ENCODE assay signal across 1 cellular context in the genomic region with DNA sequence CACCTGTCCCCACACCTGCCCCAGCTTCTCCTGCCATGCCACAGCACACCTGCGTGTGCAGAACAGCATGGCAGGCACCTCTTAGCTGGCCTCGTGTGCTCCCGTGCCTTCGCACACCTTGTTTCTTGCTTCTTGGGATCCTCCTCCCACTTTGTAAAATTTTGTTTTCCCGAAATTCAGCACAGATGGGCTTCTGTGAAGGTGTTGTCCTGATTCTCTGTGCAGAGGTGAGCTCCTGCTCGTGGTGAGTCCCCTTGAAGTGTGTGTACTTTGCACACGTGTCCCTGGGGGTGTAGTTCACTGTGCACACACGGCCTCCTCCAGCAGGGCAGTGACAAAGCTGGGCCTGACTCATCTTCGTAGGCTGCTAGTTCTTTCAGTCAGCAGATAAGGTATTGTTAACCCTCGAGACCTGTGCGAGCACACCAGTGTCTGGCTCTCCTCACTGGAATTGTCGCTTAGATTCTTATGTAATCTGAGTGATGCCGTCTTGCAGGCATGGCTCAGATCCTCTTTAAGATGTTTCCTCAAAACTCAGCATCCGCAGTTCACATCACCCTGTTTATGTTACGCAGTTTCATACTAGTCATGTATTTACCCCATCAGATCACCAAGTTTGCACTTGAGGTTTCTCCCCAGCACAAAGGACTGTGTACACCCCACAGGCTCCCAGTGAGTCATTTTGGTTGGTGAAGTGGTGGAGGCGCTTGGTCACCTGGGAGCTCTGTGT.
TF ChIP-seq lines count a peak whose summit lies in the region.

No MANE protein-coding gene starts in this region.

TF ChIP-seq in HepG2, 621 proteins besides CTCF, POLR2A, EP300 and RAD21 (continued from another document and continues in another):
- TF ChIP-seq, protein P1, sequence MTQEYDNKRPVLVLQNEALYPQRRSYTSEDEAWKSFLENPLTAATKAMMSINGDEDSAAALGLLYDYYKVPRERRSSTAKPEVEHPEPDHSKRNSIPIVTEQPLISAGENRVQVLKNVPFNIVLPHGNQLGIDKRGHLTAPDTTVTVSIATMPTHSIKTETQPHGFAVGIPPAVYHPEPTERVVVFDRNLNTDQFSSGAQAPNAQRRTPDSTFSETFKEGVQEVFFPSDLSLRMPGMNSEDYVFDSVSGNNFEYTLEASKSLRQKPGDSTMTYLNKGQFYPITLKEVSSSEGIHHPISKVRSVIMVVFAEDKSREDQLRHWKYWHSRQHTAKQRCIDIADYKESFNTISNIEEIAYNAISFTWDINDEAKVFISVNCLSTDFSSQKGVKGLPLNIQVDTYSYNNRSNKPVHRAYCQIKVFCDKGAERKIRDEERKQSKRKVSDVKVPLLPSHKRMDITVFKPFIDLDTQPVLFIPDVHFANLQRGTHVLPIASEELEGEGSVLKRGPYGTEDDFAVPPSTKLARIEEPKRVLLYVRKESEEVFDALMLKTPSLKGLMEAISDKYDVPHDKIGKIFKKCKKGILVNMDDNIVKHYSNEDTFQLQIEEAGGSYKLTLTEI (CRISPR knock-in tag; conservative IDR thresholded peaks at IDR 0.05), result no peak
- TF ChIP-seq SRY (CRISPR knock-in tag; IDR thresholded peaks at IDR 0.05) (no peak), TAF1 (CRISPR knock-in tag; IDR thresholded peaks at IDR 0.05) (no peak), TARDBP (CRISPR knock-in tag; IDR thresholded peaks at IDR 0.05) (no peak), ZNF343 (CRISPR knock-in tag; IDR thresholded peaks at IDR 0.05) (no peak), ZSCAN21 (CRISPR knock-in tag; IDR thresholded peaks at IDR 0.05; ENCODE audit: borderline replicate concordance) (no peak), ZNF720 (CRISPR knock-in tag; IDR thresholded peaks at IDR 0.05) (no peak), ZFP36 (IDR thresholded peaks at IDR 0.05; ENCODE audit: borderline replicate concordance, low read depth, low read length, partially characterized antibody) (no peak), ZNF564 (CRISPR knock-in tag; IDR thresholded peaks at IDR 0.05) (no peak), NR3C1 (CRISPR knock-in tag; IDR thresholded peaks at IDR 0.05) (no peak), CREB1 (IDR thresholded peaks at IDR 0.05) (no peak), CREB1 (CRISPR knock-in tag; IDR thresholded peaks at IDR 0.05) (peak; percentile 34; the same call in 1 of the 2 replicates), WIZ (CRISPR knock-in tag; IDR thresholded peaks at IDR 0.05) (no peak), ATF7-NPFF (CRISPR knock-in tag; IDR thresholded peaks at IDR 0.05; ENCODE audit: low read depth) (no peak), ZSCAN12 (CRISPR knock-in tag; IDR thresholded peaks at IDR 0.05) (no peak), AGO1 (IDR thresholded peaks at IDR 0.05; ENCODE audit: low read depth, low read length, poor library complexity, severe bottlenecking) (no peak), ZNF879 (CRISPR knock-in tag; IDR thresholded peaks at IDR 0.05) (no peak), PHF5A (CRISPR knock-in tag; IDR thresholded peaks at IDR 0.05; ENCODE audit: low read depth, unreplicated experiment) (no peak), RFXANK (CRISPR knock-in tag; IDR thresholded peaks at IDR 0.05) (no peak), ZNF234 (CRISPR knock-in tag; conservative IDR thresholded peaks at IDR 0.05) (no peak), ARNT (IDR thresholded peaks at IDR 0.05) (no peak), PCBP2 (optimal IDR thresholded peaks at IDR 0.05; ENCODE audit: low read depth, low read length, poor library complexity, severe bottlenecking) (no peak), BCL6 (CRISPR knock-in tag; IDR thresholded peaks at IDR 0.05) (0 out of 2 replicates have a peak, but pooled peaks have one; percentile 19), MATR3 (CRISPR knock-in tag; IDR thresholded peaks at IDR 0.05) (no peak), ZNF101 (CRISPR knock-in tag; IDR thresholded peaks at IDR 0.05; ENCODE audit: borderline replicate concordance, low read depth) (no peak), GABPA (IDR thresholded peaks at IDR 0.05; ENCODE audit: low read depth, low read length) (no peak), GABPA (CRISPR knock-in tag; IDR thresholded peaks at IDR 0.05; ENCODE audit: low read depth) (no peak), ATM (IDR thresholded peaks at IDR 0.05; ENCODE audit: borderline replicate concordance) (no peak)
- TF ChIP-seq, protein P2, sequence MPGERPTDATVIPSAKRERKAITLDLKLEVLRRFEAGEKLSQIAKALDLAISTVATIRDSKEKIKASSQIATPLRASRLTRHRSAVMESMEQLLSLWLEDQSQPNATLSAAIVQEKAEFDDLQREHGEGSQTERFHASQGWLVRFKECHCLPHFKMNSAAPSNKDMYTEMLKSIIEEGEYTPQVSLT (CRISPR knock-in tag; IDR thresholded peaks at IDR 0.05; ENCODE audit: borderline replicate concordance, low read depth), result no peak
- TF ChIP-seq, protein P3, sequence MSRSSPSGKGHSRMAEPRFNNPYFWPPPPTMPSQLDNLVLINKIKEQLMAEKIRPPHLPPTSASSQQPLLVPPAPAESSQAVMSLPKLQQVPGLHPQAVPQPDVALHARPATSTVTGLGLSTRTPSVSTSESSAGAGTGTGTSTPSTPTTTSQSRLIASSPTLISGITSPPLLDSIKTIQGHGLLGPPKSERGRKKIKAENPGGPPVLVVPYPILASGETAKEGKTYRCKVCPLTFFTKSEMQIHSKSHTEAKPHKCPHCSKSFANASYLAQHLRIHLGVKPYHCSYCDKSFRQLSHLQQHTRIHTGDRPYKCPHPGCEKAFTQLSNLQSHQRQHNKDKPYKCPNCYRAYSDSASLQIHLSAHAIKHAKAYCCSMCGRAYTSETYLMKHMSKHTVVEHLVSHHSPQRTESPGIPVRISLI (CRISPR knock-in tag; IDR thresholded peaks at IDR 0.05; ENCODE audit: borderline replicate concordance), result no peak
- TF ChIP-seq, protein P4, sequence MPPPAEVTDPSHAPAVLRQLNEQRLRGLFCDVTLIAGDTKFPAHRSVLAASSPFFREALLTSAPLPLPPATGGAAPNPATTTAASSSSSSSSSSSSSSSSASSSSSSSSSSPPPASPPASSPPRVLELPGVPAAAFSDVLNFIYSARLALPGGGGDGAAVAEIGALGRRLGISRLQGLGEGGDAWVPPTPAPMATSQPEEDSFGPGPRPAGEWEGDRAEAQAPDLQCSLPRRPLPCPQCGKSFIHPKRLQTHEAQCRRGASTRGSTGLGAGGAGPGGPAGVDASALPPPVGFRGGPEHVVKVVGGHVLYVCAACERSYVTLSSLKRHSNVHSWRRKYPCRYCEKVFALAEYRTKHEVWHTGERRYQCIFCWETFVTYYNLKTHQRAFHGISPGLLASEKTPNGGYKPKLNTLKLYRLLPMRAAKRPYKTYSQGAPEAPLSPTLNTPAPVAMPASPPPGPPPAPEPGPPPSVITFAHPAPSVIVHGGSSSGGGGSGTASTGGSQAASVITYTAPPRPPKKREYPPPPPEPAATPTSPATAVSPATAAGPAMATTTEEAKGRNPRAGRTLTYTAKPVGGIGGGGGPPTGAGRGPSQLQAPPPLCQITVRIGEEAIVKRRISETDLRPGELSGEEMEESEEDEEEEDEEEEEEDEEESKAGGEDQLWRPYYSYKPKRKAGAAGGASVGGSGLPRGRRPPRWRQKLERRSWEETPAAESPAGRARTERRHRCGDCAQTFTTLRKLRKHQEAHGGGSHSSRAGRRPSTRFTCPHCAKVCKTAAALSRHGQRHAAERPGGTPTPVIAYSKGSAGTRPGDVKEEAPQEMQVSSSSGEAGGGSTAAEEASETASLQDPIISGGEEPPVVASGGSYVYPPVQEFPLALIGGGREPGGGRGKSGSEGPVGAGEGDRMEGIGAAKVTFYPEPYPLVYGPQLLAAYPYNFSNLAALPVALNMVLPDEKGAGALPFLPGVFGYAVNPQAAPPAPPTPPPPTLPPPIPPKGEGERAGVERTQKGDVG (CRISPR knock-in tag; IDR thresholded peaks at IDR 0.05; ENCODE audit: borderline replicate concordance), result no peak
- TF ChIP-seq, protein P5, sequence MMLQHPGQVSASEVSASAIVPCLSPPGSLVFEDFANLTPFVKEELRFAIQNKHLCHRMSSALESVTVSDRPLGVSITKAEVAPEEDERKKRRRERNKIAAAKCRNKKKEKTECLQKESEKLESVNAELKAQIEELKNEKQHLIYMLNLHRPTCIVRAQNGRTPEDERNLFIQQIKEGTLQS (CRISPR knock-in tag; IDR thresholded peaks at IDR 0.05), result 0 out of 2 replicates have a peak, but pooled peaks have one; percentile 24
- TF ChIP-seq, protein P6, sequence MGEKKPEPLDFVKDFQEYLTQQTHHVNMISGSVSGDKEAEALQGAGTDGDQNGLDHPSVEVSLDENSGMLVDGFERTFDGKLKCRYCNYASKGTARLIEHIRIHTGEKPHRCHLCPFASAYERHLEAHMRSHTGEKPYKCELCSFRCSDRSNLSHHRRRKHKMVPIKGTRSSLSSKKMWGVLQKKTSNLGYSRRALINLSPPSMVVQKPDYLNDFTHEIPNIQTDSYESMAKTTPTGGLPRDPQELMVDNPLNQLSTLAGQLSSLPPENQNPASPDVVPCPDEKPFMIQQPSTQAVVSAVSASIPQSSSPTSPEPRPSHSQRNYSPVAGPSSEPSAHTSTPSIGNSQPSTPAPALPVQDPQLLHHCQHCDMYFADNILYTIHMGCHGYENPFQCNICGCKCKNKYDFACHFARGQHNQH (CRISPR knock-in tag; IDR thresholded peaks at IDR 0.05), result no peak
- TF ChIP-seq, protein P7, sequence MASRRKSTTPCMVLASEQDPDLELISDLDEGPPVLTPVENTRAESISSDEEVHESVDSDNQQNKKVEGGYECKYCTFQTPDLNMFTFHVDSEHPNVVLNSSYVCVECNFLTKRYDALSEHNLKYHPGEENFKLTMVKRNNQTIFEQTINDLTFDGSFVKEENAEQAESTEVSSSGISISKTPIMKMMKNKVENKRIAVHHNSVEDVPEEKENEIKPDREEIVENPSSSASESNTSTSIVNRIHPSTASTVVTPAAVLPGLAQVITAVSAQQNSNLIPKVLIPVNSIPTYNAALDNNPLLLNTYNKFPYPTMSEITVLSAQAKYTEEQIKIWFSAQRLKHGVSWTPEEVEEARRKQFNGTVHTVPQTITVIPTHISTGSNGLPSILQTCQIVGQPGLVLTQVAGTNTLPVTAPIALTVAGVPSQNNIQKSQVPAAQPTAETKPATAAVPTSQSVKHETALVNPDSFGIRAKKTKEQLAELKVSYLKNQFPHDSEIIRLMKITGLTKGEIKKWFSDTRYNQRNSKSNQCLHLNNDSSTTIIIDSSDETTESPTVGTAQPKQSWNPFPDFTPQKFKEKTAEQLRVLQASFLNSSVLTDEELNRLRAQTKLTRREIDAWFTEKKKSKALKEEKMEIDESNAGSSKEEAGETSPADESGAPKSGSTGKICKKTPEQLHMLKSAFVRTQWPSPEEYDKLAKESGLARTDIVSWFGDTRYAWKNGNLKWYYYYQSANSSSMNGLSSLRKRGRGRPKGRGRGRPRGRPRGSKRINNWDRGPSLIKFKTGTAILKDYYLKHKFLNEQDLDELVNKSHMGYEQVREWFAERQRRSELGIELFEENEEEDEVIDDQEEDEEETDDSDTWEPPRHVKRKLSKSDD (CRISPR knock-in tag; IDR thresholded peaks at IDR 0.05; ENCODE audit: low read depth), result no peak
- TF ChIP-seq, protein P8, sequence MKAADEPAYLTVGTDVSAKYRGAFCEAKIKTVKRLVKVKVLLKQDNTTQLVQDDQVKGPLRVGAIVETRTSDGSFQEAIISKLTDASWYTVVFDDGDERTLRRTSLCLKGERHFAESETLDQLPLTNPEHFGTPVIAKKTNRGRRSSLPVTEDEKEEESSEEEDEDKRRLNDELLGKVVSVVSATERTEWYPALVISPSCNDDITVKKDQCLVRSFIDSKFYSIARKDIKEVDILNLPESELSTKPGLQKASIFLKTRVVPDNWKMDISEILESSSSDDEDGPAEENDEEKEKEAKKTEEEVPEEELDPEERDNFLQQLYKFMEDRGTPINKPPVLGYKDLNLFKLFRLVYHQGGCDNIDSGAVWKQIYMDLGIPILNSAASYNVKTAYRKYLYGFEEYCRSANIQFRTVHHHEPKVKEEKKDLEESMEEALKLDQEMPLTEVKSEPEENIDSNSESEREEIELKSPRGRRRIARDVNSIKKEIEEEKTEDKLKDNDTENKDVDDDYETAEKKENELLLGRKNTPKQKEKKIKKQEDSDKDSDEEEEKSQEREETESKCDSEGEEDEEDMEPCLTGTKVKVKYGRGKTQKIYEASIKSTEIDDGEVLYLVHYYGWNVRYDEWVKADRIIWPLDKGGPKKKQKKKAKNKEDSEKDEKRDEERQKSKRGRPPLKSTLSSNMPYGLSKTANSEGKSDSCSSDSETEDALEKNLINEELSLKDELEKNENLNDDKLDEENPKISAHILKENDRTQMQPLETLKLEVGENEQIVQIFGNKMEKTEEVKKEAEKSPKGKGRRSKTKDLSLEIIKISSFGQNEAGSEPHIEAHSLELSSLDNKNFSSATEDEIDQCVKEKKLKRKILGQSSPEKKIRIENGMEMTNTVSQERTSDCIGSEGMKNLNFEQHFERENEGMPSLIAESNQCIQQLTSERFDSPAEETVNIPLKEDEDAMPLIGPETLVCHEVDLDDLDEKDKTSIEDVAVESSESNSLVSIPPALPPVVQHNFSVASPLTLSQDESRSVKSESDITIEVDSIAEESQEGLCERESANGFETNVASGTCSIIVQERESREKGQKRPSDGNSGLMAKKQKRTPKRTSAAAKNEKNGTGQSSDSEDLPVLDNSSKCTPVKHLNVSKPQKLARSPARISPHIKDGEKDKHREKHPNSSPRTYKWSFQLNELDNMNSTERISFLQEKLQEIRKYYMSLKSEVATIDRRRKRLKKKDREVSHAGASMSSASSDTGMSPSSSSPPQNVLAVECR (CRISPR knock-in tag; IDR thresholded peaks at IDR 0.05; ENCODE audit: borderline replicate concordance), result no peak; the same call in 1 of the 2 replicates
- TF ChIP-seq, protein P9, sequence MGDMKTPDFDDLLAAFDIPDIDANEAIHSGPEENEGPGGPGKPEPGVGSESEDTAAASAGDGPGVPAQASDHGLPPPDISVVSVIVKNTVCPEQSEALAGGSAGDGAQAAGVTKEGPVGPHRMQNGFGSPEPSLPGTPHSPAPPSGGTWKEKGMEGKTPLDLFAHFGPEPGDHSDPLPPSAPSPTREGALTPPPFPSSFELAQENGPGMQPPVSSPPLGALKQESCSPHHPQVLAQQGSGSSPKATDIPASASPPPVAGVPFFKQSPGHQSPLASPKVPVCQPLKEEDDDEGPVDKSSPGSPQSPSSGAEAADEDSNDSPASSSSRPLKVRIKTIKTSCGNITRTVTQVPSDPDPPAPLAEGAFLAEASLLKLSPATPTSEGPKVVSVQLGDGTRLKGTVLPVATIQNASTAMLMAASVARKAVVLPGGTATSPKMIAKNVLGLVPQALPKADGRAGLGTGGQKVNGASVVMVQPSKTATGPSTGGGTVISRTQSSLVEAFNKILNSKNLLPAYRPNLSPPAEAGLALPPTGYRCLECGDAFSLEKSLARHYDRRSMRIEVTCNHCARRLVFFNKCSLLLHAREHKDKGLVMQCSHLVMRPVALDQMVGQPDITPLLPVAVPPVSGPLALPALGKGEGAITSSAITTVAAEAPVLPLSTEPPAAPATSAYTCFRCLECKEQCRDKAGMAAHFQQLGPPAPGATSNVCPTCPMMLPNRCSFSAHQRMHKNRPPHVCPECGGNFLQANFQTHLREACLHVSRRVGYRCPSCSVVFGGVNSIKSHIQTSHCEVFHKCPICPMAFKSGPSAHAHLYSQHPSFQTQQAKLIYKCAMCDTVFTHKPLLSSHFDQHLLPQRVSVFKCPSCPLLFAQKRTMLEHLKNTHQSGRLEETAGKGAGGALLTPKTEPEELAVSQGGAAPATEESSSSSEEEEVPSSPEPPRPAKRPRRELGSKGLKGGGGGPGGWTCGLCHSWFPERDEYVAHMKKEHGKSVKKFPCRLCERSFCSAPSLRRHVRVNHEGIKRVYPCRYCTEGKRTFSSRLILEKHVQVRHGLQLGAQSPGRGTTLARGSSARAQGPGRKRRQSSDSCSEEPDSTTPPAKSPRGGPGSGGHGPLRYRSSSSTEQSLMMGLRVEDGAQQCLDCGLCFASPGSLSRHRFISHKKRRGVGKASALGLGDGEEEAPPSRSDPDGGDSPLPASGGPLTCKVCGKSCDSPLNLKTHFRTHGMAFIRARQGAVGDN (CRISPR knock-in tag; IDR thresholded peaks at IDR 0.05), result peak; percentile 55
